In the genomic region with DNA sequence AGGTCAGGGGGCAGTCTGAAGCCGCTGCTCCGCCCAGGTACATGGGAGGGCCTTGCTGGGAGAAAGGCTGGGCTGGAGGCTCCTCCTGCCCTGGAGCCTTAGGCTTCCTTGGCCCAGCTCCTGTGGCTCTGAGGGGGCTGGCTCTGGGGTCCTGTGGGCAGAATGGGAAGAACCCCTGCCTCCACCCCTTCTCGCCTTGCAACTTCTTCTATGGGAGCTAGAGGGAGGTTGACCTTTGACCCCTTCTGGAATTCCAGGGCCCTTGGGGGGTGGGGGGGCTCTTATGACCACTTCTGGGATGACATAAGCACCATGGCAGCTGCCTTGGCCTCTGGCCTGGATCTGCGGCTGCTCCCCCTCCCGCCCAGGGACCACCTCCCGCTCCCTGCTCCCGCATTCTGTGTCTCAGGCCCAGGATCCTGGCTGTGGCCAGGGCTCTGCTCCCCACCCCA, we compare ENCODE assay signal across 9 cellular contexts. TPM values are rescaled to one million over a fixed set of nuclear protein-coding genes. Genes with fewer than 3 reads are reported as not detected.
A peak's percentile ranks its signal among the peaks of the same experiment; 100 is the strongest.
DNase-seq lines count a peak whose midpoint lies in the region; ATAC-seq and TF ChIP-seq lines count a peak whose summit lies in the region.
"Had no signal": no experiment of that assay in that cellular context is flagged by ENCODE, and none has a peak within 500 bp of the region (broad histone marks: within the 10 kb centered on the region; RNA-seq: fewer than 3 reads in every experiment).

No MANE protein-coding gene starts in this region.

- in situ Hi-C loops in ACHN (cut with HindIII; ENCODE audit: low pct_ligation_motif_present, low pct_unique_long_range_greater_than_20kb, low sequenced_read_pairs), result no loop called here

- H3K9me3 ChIP-seq in lung (ENCODE audit: control insufficient read depth in 2 of 2, insufficient read depth in 1 of 2, low read length in 1 of 2), result no peaks in the 10 kb centered on the region
- H3K9me3 ChIP-seq in tibial artery, result no peaks in the 10 kb centered on the region

- DNase-seq in HuH-7.5 (ENCODE audit: low spot score) (peak; percentile 36), ecto neural progenitor cell (ENCODE audit: low spot score) (peak; percentile 79), lung (ENCODE audit: low spot score) (no peak), tibial artery (no peak), SHP77 treated with DMSO at 0.1 percent for 48 hours (lab: John Stamatoyannopoulos, UW) (no peak), ACHN (no peak)
- no peak for DNase-seq in activated T-cell treated with anti-CD3 and anti-CD28 coated beads, Interleukin-2, amount 50 U/mL, for 48 hours
- DNase-seq: activated CD4-positive, alpha-beta memory T cell treated with anti-CD3 and anti-CD28 coated beads for 36 hours had no signal

- H3K4me3 ChIP-seq in lung (no peak overlapping the region), tibial artery (no peak overlapping the region)

- H3K27ac ChIP-seq in lung (ENCODE audit: low read depth in 1 of 2, low read length in 1 of 2), result peak overlapping the region; percentile 73 to 78
- peak overlapping the region; percentile 91 to 99 for H3K27ac ChIP-seq in tibial artery

- intact Hi-C loops in tibial artery (cut with DNase I; ENCODE audit: low total_unique reads), result loop anchor here (10.0 kb wide), 1 partner anchor 189 kb away; no protein-coding TSS in a partner anchor

- WGBS in lung, 2 donors, result 57 to 82% methylated on average over 7 of the region's 7 CpGs

- no peak for TF ChIP-seq CTCF in lung (IDR thresholded peaks at IDR 0.05; ENCODE audit: control extremely low read depth, extremely low read depth)
- TF ChIP-seq CTCF in tibial artery (IDR thresholded peaks at IDR 0.05), result no peak

- ATAC-seq in lung (ENCODE audit: insufficient read depth, low FRiP score) (no peak), GM18511 (IDR thresholded peaks at IDR 0.05; ENCODE audit: unreplicated experiment) (no peak)

- H3K4me1 ChIP-seq in lung (ENCODE audit: control insufficient read depth in 2 of 2, insufficient read depth in 2 of 2, low read length in 2 of 2) (peaks cover 11 to 35% of the 10 kb centered on the region in 2 donors), tibial artery (peaks cover 18 to 73% (median 66%) of the 10 kb centered on the region in 4 donors)

- H3K36me3 ChIP-seq in lung (ENCODE audit: control insufficient read depth in 2 of 2, insufficient read depth in 2 of 2, low read length in 2 of 2) (peaks cover 0 to 32% of the 10 kb centered on the region in 2 donors), tibial artery (peaks cover 0 to 31% (median 0%) of the 10 kb centered on the region in 3 donors)

- H3K27me3 ChIP-seq in lung (ENCODE audit: control insufficient read depth, insufficient read depth) (no peaks in the 10 kb centered on the region), tibial artery (no peaks in the 10 kb centered on the region)

RNA-seq across cellular contexts. Expression of a gene that starts 32.2 kb away (rescaled TPM):
- total RNA-seq in lung, result 10 to 100 TPM; 23.5 to 24.7 TPM
- 10 to 100 TPM; 12.6 to 31.5 TPM for polyA plus RNA-seq in lung

RNA-seq across cellular contexts. Expression of a gene that starts 34.7 kb away (rescaled TPM):
- total RNA-seq in lung, result 100 to 1,000 TPM in 1 of 2 donors, 10 to 100 TPM in 1; 62.5 to 145 TPM
- 100 to 1,000 TPM; 103 to 130 TPM for polyA plus RNA-seq in lung

RNA-seq across cellular contexts. Expression of a gene that starts 35.3 kb away (rescaled TPM):
- 10 to 100 TPM; 14.5 to 26.0 TPM for total RNA-seq in lung
- polyA plus RNA-seq in lung, result 10 to 100 TPM; 10.4 to 18.6 TPM

Comparison
In these comparisons a context has a peak if more than half of its experiments do, and no peak if none do; other contexts are left out.
1. DNase-seq: peak in HuH-7.5 (single experiment) and ecto neural progenitor cell (single experiment); none in lung (single experiment), tibial artery (0 of 2), SHP77 treated with DMSO at 0.1 percent for 48 hours (single experiment), activated T-cell treated with anti-CD3 and anti-CD28 coated beads, Interleukin-2, amount 50 U/mL, for 48 hours (0 of 2) and ACHN (single experiment).